21 cellular contexts compared by ENCODE assay signal in the genomic region with DNA sequence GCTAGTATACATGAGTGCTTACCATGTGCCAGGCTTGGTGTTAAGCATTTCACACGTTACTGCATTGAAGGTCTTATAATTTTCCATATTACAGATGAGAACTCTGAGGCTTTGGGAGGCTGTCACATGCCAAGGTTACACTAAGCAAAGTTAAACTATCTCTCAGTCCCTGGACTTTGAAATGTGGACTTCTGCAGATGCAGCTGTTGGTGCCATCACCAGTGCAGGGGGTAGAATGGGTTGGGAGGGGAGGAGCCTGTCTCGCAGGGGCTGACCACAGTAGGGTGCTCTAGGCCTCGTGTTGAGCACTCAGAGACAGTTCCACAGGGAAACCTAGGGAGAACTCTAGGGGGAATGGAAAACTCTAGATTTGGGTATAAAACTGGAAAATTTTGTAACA.
DNase-seq lines count a peak whose midpoint lies in the region; ATAC-seq and TF ChIP-seq lines count a peak whose summit lies in the region.
"Had no signal": no experiment of that assay in that cellular context is flagged by ENCODE, and none has a peak within 500 bp of the region (broad histone marks: within the 10 kb centered on the region; RNA-seq: fewer than 3 reads in every experiment).

No MANE protein-coding gene starts in this region.

- ATAC-seq in SK-N-SH treated with all-trans-retinoic acid at 6 μM for 48 hours (peak; percentile 13; the same call in 1 of the 3 replicates), left ventricle myocardium superior (peak; percentile 39)
- ATAC-seq: body of pancreas, foreskin keratinocyte, GM12878, natural killer cell, T-cell had no signal

- DNase-seq in GM03348 (ENCODE audit: low spot score) (peak; percentile 33), left ventricle myocardium superior (no peak), myocyte (ENCODE audit: low read depth) (peak; percentile 75), BE2C (no peak), NCI-H2227 treated with DMSO at 0.1 percent for 48 hours (lab: John Stamatoyannopoulos, UW) (no peak), occipital lobe (lab: John Stamatoyannopoulos, UW) (no peak), NCI-H345 (lab: John Stamatoyannopoulos, UW) (no peak)
- DNase-seq: activated naive CD4-positive, alpha-beta T cell treated with anti-CD3 and anti-CD28 coated beads, Interleukin-2, amount 10 ng/mL, durations not matched to agents 7 days and 5 days; activated T-cell treated with anti-CD3 and anti-CD28 coated beads, Interleukin-2, amount 50 U/mL, for 1 hour; body of pancreas; C1 segment of cervical spinal cord; foreskin keratinocyte; GDM1; natural killer cell; NCI-H1694; RPMI8226; T-cell had no signal

- no peaks in the 10 kb centered on the region; the same call in 1 of the 2 replicates for H3K4me1 ChIP-seq in BE2C
- H3K4me1 ChIP-seq: foreskin keratinocyte had no signal

- TF ChIP-seq CTCF in BE2C (IDR thresholded peaks at IDR 0.05; ENCODE audit: low read depth, low read length): no peak

- intact Hi-C loops in left ventricle myocardium superior (cut with micrococcal nuclease): no loop called here

- no peak overlapping the region for H3K4me3 ChIP-seq in BE2C (ENCODE audit: low read depth, low read length)
- H3K4me3 ChIP-seq: A549, body of pancreas, GM12878, testis had no signal

- no peaks in the 10 kb centered on the region for H3K27me3 ChIP-seq in BE2C
- H3K27me3 ChIP-seq: body of pancreas, foreskin keratinocyte, testis had no signal

- no peaks in the 10 kb centered on the region for H3K9me3 ChIP-seq in BE2C
- H3K9me3 ChIP-seq: A549, body of pancreas, testis had no signal

- no peaks in the 10 kb centered on the region; the same call in 1 of the 2 replicates for H3K36me3 ChIP-seq in BE2C

TF ChIP-seq in SK-N-SH treated with all-trans-retinoic acid at 6 μM for 48 hours, 23 proteins besides CTCF, POLR2A, EP300 and RAD21:
- TF ChIP-seq, protein P1, sequence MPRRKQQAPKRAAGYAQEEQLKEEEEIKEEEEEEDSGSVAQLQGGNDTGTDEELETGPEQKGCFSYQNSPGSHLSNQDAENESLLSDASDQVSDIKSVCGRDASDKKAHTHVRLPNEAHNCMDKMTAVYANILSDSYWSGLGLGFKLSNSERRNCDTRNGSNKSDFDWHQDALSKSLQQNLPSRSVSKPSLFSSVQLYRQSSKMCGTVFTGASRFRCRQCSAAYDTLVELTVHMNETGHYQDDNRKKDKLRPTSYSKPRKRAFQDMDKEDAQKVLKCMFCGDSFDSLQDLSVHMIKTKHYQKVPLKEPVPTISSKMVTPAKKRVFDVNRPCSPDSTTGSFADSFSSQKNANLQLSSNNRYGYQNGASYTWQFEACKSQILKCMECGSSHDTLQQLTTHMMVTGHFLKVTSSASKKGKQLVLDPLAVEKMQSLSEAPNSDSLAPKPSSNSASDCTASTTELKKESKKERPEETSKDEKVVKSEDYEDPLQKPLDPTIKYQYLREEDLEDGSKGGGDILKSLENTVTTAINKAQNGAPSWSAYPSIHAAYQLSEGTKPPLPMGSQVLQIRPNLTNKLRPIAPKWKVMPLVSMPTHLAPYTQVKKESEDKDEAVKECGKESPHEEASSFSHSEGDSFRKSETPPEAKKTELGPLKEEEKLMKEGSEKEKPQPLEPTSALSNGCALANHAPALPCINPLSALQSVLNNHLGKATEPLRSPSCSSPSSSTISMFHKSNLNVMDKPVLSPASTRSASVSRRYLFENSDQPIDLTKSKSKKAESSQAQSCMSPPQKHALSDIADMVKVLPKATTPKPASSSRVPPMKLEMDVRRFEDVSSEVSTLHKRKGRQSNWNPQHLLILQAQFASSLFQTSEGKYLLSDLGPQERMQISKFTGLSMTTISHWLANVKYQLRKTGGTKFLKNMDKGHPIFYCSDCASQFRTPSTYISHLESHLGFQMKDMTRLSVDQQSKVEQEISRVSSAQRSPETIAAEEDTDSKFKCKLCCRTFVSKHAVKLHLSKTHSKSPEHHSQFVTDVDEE (CRISPR knock-in tag; IDR thresholded peaks at IDR 0.05): no peak
- TF ChIP-seq CSDC2 (CRISPR knock-in tag; IDR thresholded peaks at IDR 0.05) (no peak), ZNF8 (CRISPR knock-in tag; IDR thresholded peaks at IDR 0.05) (no peak), ZFP30 (CRISPR knock-in tag; IDR thresholded peaks at IDR 0.05) (no peak), PPARA (CRISPR knock-in tag; IDR thresholded peaks at IDR 0.05; ENCODE audit: borderline replicate concordance) (no peak), TOX (CRISPR knock-in tag; IDR thresholded peaks at IDR 0.05; ENCODE audit: borderline replicate concordance) (no peak), ISL1 (CRISPR knock-in tag; IDR thresholded peaks at IDR 0.05) (no peak), RARB (CRISPR knock-in tag; IDR thresholded peaks at IDR 0.05) (no peak), SNAI2 (CRISPR knock-in tag; IDR thresholded peaks at IDR 0.05) (no peak), ZFP3 (CRISPR knock-in tag; IDR thresholded peaks at IDR 0.05) (no peak), GLIS3 (CRISPR knock-in tag; IDR thresholded peaks at IDR 0.05) (no peak)
- TF ChIP-seq, protein P2, sequence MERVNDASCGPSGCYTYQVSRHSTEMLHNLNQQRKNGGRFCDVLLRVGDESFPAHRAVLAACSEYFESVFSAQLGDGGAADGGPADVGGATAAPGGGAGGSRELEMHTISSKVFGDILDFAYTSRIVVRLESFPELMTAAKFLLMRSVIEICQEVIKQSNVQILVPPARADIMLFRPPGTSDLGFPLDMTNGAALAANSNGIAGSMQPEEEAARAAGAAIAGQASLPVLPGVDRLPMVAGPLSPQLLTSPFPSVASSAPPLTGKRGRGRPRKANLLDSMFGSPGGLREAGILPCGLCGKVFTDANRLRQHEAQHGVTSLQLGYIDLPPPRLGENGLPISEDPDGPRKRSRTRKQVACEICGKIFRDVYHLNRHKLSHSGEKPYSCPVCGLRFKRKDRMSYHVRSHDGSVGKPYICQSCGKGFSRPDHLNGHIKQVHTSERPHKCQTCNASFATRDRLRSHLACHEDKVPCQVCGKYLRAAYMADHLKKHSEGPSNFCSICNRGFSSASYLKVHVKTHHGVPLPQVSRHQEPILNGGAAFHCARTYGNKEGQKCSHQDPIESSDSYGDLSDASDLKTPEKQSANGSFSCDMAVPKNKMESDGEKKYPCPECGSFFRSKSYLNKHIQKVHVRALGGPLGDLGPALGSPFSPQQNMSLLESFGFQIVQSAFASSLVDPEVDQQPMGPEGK (CRISPR knock-in tag; IDR thresholded peaks at IDR 0.05; ENCODE audit: borderline replicate concordance): no peak
- TF ChIP-seq, protein P3, sequence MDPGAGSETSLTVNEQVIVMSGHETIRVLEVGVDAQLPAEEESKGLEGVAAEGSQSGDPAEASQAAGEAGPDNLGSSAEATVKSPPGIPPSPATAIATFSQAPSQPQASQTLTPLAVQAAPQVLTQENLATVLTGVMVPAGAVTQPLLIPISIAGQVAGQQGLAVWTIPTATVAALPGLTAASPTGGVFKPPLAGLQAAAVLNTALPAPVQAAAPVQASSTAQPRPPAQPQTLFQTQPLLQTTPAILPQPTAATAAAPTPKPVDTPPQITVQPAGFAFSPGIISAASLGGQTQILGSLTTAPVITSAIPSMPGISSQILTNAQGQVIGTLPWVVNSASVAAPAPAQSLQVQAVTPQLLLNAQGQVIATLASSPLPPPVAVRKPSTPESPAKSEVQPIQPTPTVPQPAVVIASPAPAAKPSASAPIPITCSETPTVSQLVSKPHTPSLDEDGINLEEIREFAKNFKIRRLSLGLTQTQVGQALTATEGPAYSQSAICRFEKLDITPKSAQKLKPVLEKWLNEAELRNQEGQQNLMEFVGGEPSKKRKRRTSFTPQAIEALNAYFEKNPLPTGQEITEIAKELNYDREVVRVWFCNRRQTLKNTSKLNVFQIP (CRISPR knock-in tag; IDR thresholded peaks at IDR 0.05; ENCODE audit: borderline replicate concordance, low read depth): no peak
- TF ChIP-seq, protein P4, sequence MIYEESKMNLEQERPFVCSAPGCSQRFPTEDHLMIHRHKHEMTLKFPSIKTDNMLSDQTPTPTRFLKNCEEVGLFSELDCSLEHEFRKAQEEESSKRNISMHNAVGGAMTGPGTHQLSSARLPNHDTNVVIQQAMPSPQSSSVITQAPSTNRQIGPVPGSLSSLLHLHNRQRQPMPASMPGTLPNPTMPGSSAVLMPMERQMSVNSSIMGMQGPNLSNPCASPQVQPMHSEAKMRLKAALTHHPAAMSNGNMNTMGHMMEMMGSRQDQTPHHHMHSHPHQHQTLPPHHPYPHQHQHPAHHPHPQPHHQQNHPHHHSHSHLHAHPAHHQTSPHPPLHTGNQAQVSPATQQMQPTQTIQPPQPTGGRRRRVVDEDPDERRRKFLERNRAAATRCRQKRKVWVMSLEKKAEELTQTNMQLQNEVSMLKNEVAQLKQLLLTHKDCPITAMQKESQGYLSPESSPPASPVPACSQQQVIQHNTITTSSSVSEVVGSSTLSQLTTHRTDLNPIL (CRISPR knock-in tag; IDR thresholded peaks at IDR 0.05; ENCODE audit: low read depth): no peak
- TF ChIP-seq, protein P5, sequence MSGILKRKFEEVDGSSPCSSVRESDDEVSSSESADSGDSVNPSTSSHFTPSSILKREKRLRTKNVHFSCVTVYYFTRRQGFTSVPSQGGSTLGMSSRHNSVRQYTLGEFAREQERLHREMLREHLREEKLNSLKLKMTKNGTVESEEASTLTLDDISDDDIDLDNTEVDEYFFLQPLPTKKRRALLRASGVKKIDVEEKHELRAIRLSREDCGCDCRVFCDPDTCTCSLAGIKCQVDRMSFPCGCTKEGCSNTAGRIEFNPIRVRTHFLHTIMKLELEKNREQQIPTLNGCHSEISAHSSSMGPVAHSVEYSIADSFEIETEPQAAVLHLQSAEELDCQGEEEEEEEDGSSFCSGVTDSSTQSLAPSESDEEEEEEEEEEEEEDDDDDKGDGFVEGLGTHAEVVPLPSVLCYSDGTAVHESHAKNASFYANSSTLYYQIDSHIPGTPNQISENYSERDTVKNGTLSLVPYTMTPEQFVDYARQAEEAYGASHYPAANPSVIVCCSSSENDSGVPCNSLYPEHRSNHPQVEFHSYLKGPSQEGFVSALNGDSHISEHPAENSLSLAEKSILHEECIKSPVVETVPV (CRISPR knock-in tag; IDR thresholded peaks at IDR 0.05): no peak

Comparison
In these comparisons a context has a peak if more than half of its experiments do, and no peak if none do; other contexts are left out.
1. DNase-seq: peak in GM03348 (single experiment) and myocyte (single experiment); none in left ventricle myocardium superior (single experiment), BE2C (single experiment), NCI-H2227 treated with DMSO at 0.1 percent for 48 hours (single experiment), occipital lobe (single experiment) and NCI-H345 (single experiment).